10 cellular contexts compared by ENCODE assay signal in the genomic region with DNA sequence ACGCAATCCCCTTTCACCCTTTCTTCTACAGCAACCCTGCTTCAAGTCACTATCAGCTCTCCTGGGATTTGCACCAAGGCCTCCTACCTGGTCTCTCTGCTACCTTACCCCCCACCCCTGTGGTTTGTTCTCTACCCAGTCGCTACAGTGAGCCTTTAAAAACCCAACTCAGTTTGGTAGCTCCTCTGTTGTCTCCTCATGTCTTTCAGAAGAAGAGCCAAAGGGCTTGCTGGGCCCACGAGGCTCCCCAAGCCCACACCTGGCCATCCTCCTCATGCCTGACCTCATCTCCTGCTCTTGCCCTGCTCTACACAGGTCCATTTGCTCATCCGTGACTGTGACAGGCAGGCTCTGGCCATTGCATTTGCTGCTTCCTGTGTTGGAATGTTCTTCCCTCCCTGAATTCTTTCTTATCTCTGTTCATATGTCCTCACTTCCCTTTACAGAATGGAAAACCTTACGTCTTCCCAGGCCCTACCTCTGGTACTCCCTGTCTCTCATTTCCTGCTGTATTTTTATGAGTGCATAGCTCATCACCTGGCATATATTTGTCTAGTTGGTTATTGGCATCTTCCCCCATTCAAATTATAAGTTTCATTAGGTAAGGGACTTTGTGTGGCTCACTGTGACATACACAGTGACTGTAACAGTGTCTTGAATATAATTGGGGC. TPM values are rescaled to one million over a fixed set of nuclear protein-coding genes. Genes with fewer than 3 reads are reported as not detected.
DNase-seq lines count a peak whose midpoint lies in the region; ATAC-seq, FAIRE-seq and TF ChIP-seq lines count a peak whose summit lies in the region.
"Had no signal": no experiment of that assay in that cellular context is flagged by ENCODE, and none has a peak within 500 bp of the region (broad histone marks: within the 10 kb centered on the region; RNA-seq: fewer than 3 reads in every experiment).

No MANE protein-coding gene starts in this region.

- FAIRE-seq in GM12878 (lab: Jason Lieb, UNC), result no peak
- FAIRE-seq: colon had no signal

- H3K27me3 ChIP-seq in DOHH2 (ENCODE audit: control insufficient read depth, low read length) (no peaks in the 10 kb centered on the region), GM12878 (replicated peaks in 1 of 2; ENCODE audit: control insufficient read depth in 2 of 2, insufficient read depth in 2 of 2, low read length in 1 of 2) (no peaks in the 10 kb centered on the region), spleen (replicated peaks in 1 of 7) (peaks cover 0 to 14% (median 0%) of the 10 kb centered on the region in 7 donors)
- H3K27me3 ChIP-seq: breast epithelium, tibial artery had no signal

- H3K4me1 ChIP-seq in DOHH2 (ENCODE audit: control insufficient read depth, low read length), result peaks cover 49% of the 10 kb centered on the region
- H3K4me1 ChIP-seq in GM12878 (ENCODE audit: control insufficient read depth, insufficient read depth, low read length), result peaks cover 11% of the 10 kb centered on the region
- peaks cover 7 to 75% (median 46%) of the 10 kb centered on the region in 6 donors for H3K4me1 ChIP-seq in spleen

- RAD21 ChIA-PET in GM12878 (lab: Charles Lee; ENCODE audit: unreplicated experiment), result interaction anchor here (1.0 to 23.0 kb wide), 16 partner anchors 12 to 207 kb away, joined by 3 to 946 read pairs (median 4); a partner anchor contains a TSS

- no peak for TF ChIP-seq EP300 in GM12878 (IDR thresholded peaks at IDR 0.05; ENCODE audit: borderline replicate concordance in 1 of 2, control insufficient read depth in 1 of 2, low read depth in 2 of 2, low read length in 2 of 2)

- intact Hi-C loops in GM12878 (cut with micrococcal nuclease; ENCODE audit: unreplicated experiment), result loop anchor here (1.0 to 5.0 kb wide), 3 partner anchors 116 to 236 kb away; a partner anchor contains a TSS
- intact Hi-C loops in spleen (cut with DNase I; ENCODE audit: low total_unique reads), result no loop called here

- H3F3A ChIP-seq in DOHH2 (ENCODE audit: control insufficient read depth, insufficient read depth), result peaks cover 42% of the 10 kb centered on the region

- no peak for ATAC-seq in GM12878

- no peak for TF ChIP-seq POLR2A in GM12878 (IDR thresholded peaks at IDR 0.05; ENCODE audit: low read depth, low read length)
- TF ChIP-seq POLR2A in spleen (IDR thresholded peaks at IDR 0.05), result no peak

- BruUV-seq in GM12878 (replicated peaks; lab: Mats Ljungman, UMichigan), result no TSS peak

- H3K36me3 ChIP-seq in DOHH2 (ENCODE audit: control insufficient read depth, low read length) (peaks cover 58% of the 10 kb centered on the region), GM12878 (ENCODE audit: control insufficient read depth in 2 of 2, insufficient read depth in 2 of 2, low read length in 1 of 2) (peaks cover 11 to 24% of the 10 kb centered on the region in 2 experiments; a peak in 3 of 4 replicates), spleen (peaks cover 0 to 23% (median 0%) of the 10 kb centered on the region in 6 donors)
- H3K36me3 ChIP-seq: breast epithelium had no signal

- WGBS in GM12878 (ENCODE audit: insufficient coverage, insufficient replicate concordance, low lambda C conversion rate, missing lambda C conversion rate), result 56% methylated on average over 5 of the region's 5 CpGs
- 59 to 69% (median 60%) methylated on average over 5 of the region's 5 CpGs for WGBS in spleen, 5 donors

- DNase-seq in HFF-Myc (ENCODE audit: extremely low read depth, low read depth) (no peak), GM12878 (ENCODE audit: low read depth, low spot score) (no peak), spleen (no peak), D341Med (ENCODE audit: low spot score) (no peak), cerebellum (ENCODE audit: low spot score) (no peak)
- DNase-seq in stimulated activated CD4-positive, alpha-beta T cell treated with anti-CD3 and anti-CD28 coated beads, Interleukin-4, amount 100 ng/mL, for 24 hours, result no peak

- no peak for TF ChIP-seq RAD21 in GM12878 (IDR thresholded peaks at IDR 0.05; ENCODE audit: insufficient read depth, low read depth, low read length)

- peak overlapping the region; percentile 95 for H3K4me2 ChIP-seq in DOHH2 (ENCODE audit: low read length)
- peak overlapping the region; percentile 62 for H3K4me2 ChIP-seq in GM12878 (ENCODE audit: control insufficient read depth, insufficient read depth)

- no peak overlapping the region for H2AFZ ChIP-seq in GM12878 (ENCODE audit: control insufficient read depth, low read depth, low read length)

- H4K20me1 ChIP-seq in DOHH2 (ENCODE audit: control insufficient read depth, insufficient read depth, low read depth, low read length) (peaks cover 24% of the 10 kb centered on the region), GM12878 (ENCODE audit: control insufficient read depth, insufficient read depth) (no peaks in the 10 kb centered on the region; the same call in 1 of the 2 replicates)

- CTCF ChIA-PET in GM12878 (lab: Yijun Ruan, JAX), result interaction anchor here (0.6 to 37.4 kb wide), 20 partner anchors 11 to 458 kb away, joined by 3 to 1888 read pairs (median 4); a partner anchor contains a TSS

- SMC1A ChIA-PET in GM12878 (lab: Charles Lee; ENCODE audit: uncharacterized antibody, unreplicated experiment), result interaction anchor here (0.6 to 28.0 kb wide), 16 partner anchors 10 to 330 kb away, joined by 3 to 1145 read pairs (median 4); a partner anchor contains a TSS

- H3K4me3 ChIP-seq in DOHH2 (ENCODE audit: low read length), result peak overlapping the region; percentile 87
- H3K4me3 ChIP-seq in HFF-Myc (replicated peaks; ENCODE audit: low read depth, low read length), result peak overlapping the region; percentile 78
- H3K4me3 ChIP-seq in GM12878, result peak overlapping the region; percentile 59
- H3K4me3 ChIP-seq in spleen, result peak overlapping the region in 2 of 8 donors; percentile 53 to 79
- H3K4me3 ChIP-seq: tibial artery had no signal

- no peak overlapping the region for H3K27ac ChIP-seq in DOHH2 (ENCODE audit: low read depth, low read length)
- no peak overlapping the region for H3K27ac ChIP-seq in GM12878 (ENCODE audit: control insufficient read depth, insufficient read depth)
- peak overlapping the region in 5 of 8 donors; percentile 54 to 81 (median 60) for H3K27ac ChIP-seq in spleen
- H3K27ac ChIP-seq: tibial artery had no signal

- POLR2A ChIA-PET in GM12878 (lab: Charles Lee), result interaction anchor here (1.1 to 4.6 kb wide), 4 partner anchors 82 to 186 kb away, joined by 3 to 34 read pairs (median 4); no protein-coding TSS in a partner anchor

- no peak for TF ChIP-seq CTCF in DOHH2 (IDR thresholded peaks at IDR 0.05; ENCODE audit: low read depth, low read length, poor library complexity, severe bottlenecking)
- TF ChIP-seq CTCF in HFF-Myc (IDR thresholded peaks at IDR 0.05; ENCODE audit: low read depth, low read length, missing control alignments), result no peak
- TF ChIP-seq CTCF in GM12878 (IDR thresholded peaks at IDR 0.05 in 2 of 3, conservative IDR thresholded peaks at IDR 0.05 in 1 of 3; ENCODE audit: control insufficient read depth in 2 of 3, extremely low read depth in 1 of 3, insufficient read depth in 1 of 3, low read depth in 3 of 3, low read length in 3 of 3), result no peak
- TF ChIP-seq CTCF in spleen (IDR thresholded peaks at IDR 0.05 in 8 of 11, conservative IDR thresholded peaks at IDR 0.05 in 3 of 11), result no peak

- H3K9ac ChIP-seq in GM12878 (ENCODE audit: control insufficient read depth, insufficient read depth, low read length), result peak overlapping the region; percentile 23; the same call in 1 of the 2 replicates

- H3K9me3 ChIP-seq in DOHH2 (ENCODE audit: control insufficient read depth, insufficient read depth, low read length) (no peaks in the 10 kb centered on the region), GM12878 (replicated peaks; ENCODE audit: control insufficient read depth, insufficient read depth, low read length) (no peaks in the 10 kb centered on the region), spleen (no peaks in the 10 kb centered on the region)
- H3K9me3 ChIP-seq: breast epithelium, tibial artery had no signal

- H3K79me2 ChIP-seq in DOHH2 (ENCODE audit: control insufficient read depth, low read length) (peaks cover 45% of the 10 kb centered on the region), GM12878 (ENCODE audit: control insufficient read depth, insufficient read depth, low read length) (peaks cover 37% of the 10 kb centered on the region)

- H3K9me2 ChIP-seq in DOHH2 (replicated peaks; ENCODE audit: control insufficient read depth, low read length), result no peaks in the 10 kb centered on the region

- in situ Hi-C loops in GM12878 (cut with MboI), result no loop called here

RNA-seq across cellular contexts. Expression of a gene that starts 3.3 kb away (rescaled TPM):
- total RNA-seq in GM12878 (2013; cell fraction: nucleolus; rRNA removed), result 15.1 and 16.7 TPM in 2 replicates
- total RNA-seq in GM12878 (2014; rRNA removed) (44.0 and 45.1 TPM in 2 replicates), GM12878 (2014; rRNA removed; fragmentation: Illumina TruSeq; extraction: Trizol) (37.0 and 37.6 TPM in 2 replicates), GM12878 (2021) (54.9 and 57.1 TPM in 2 replicates), spleen (10 to 100 TPM in 3 of 7 donors, 1 to 10 TPM in 4; 2.6 to 24.2 (median 4.6) TPM), cerebellum (6.6 TPM)
- polyA plus RNA-seq in GM12878 (2011; ENCODE audit: low read depth), result 17.7 TPM
- polyA plus RNA-seq in GM12878 (2011; rRNA removed) (31.5 and 43.9 TPM in 2 replicates), GM12878 (2014; fragmentation: Illumina TruSeq; extraction: Trizol) (37.4 and 44.1 TPM in 2 replicates), GM12878 (2014; fragmentation: Nextera tagmentation; extraction: Ambion mirVana) (10 to 100 TPM; 16.4 to 18.5 TPM), GM12878 (2014; rRNA removed) (48.5 and 55.6 TPM in 2 replicates), GM12878 (2016; fragmentation: Nextera tagmentation; extraction: Ambion mirVana) (10 to 100 TPM; 50.3 to 58.2 TPM), spleen (1 to 10 TPM; 2.6 to 4.1 (median 3.0) TPM)
- 37.2 and 37.8 TPM in 2 replicates for polyA plus RNA-seq in GM12878 (2011; cell fraction: cytosol; rRNA removed)
- 55.0 and 57.1 TPM in 2 replicates for polyA plus RNA-seq in GM12878 (2011; cell fraction: nucleus; rRNA removed)
- 21.8 and 28.2 TPM in 2 replicates for polyA plus RNA-seq in GM12878 (2012)
- 18.3 and 24.9 TPM in 2 replicates for polyA minus RNA-seq in GM12878 (2011; rRNA and poly(A)+ RNA removed)
- polyA minus RNA-seq in GM12878 (2011; cell fraction: cytosol; rRNA and poly(A)+ RNA removed), result 15.9 and 17.0 TPM in 2 replicates
- polyA minus RNA-seq in GM12878 (2011; cell fraction: nucleus; rRNA and poly(A)+ RNA removed), result 18.9 and 23.7 TPM in 2 replicates

RNA-seq across cellular contexts. Expression of a gene that starts 11.8 kb away (rescaled TPM):
- total RNA-seq in GM12878 (2013; cell fraction: nucleolus; rRNA removed), result 30.0 and 32.5 TPM in 2 replicates
- total RNA-seq in GM12878 (2014; rRNA removed) (4.3 and 5.4 TPM in 2 replicates), GM12878 (2014; rRNA removed; fragmentation: Illumina TruSeq; extraction: Trizol) (6.4 and 7.0 TPM in 2 replicates), GM12878 (2021) (4.4 TPM in 2 replicates), spleen (10 to 100 TPM; 12.7 to 18.1 (median 16.4) TPM), cerebellum (4.5 TPM)
- polyA plus RNA-seq in GM12878 (2011; ENCODE audit: low read depth), result 2.4 TPM
- polyA plus RNA-seq in GM12878 (2011; rRNA removed) (10.8 and 14.4 TPM in 2 replicates), GM12878 (2014; fragmentation: Illumina TruSeq; extraction: Trizol) (6.0 and 8.3 TPM in 2 replicates), GM12878 (2014; fragmentation: Nextera tagmentation; extraction: Ambion mirVana) (1 to 10 TPM; 3.0 to 3.7 TPM), GM12878 (2014; rRNA removed) (4.0 and 4.7 TPM in 2 replicates), GM12878 (2016; fragmentation: Nextera tagmentation; extraction: Ambion mirVana) (1 to 10 TPM; 5.3 to 6.0 TPM), spleen (1 to 10 TPM; 5.0 to 7.1 (median 5.5) TPM)
- 5.1 and 5.6 TPM in 2 replicates for polyA plus RNA-seq in GM12878 (2011; cell fraction: cytosol; rRNA removed)
- 14.1 and 17.4 TPM in 2 replicates for polyA plus RNA-seq in GM12878 (2011; cell fraction: nucleus; rRNA removed)
- 2.9 and 5.4 TPM in 2 replicates for polyA plus RNA-seq in GM12878 (2012)
- 10.1 and 11.4 TPM in 2 replicates for polyA minus RNA-seq in GM12878 (2011; rRNA and poly(A)+ RNA removed)
- 2.5 and 3.2 TPM in 2 replicates for polyA minus RNA-seq in GM12878 (2011; cell fraction: cytosol; rRNA and poly(A)+ RNA removed)
- polyA minus RNA-seq in GM12878 (2011; cell fraction: nucleus; rRNA and poly(A)+ RNA removed), result 8.0 and 8.3 TPM in 2 replicates

Comparison
In these comparisons a context has a peak if more than half of its experiments do, and no peak if none do; other contexts are left out.
1. H3K27ac ChIP-seq: peak in spleen (5 of 8); none in DOHH2 (single experiment) and GM12878 (single experiment).